Comparison of ENCODE assay signal across 8 cellular contexts in the genomic region with DNA sequence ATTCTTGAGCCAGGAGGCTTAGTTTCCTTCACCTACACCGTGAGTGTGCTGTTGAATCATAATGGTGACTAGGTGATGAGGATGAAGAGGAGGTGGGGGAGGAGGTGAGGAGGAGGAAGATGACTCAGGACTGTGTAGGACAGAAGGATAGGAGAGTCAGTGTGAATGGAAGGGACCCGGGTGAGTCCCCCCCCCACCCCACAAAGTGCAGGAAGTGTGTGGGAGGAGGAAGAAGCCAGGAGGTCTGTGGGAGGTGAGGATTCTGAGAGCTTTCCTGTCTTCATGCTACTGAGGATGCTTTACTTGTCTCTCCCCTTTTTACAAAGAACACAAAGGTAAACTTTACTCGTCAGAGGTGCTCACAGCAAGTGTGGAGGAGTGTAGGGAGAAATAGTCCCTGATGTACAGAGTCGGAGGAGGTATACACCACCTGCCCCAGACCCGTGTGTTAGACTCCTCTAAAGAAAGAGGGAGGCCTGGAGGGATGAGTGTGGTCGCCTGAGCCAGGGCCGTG.
DNase-seq lines count a peak whose midpoint lies in the region; ATAC-seq lines count a peak whose summit lies in the region.

No MANE protein-coding gene starts in this region.

- H3K27ac Mint-ChIP-seq in stimulated activated effector memory CD8-positive, alpha-beta T cell treated with anti-CD3 and anti-CD28 coated beads, Interleukin-12 subunit alpha, Interleukin-12 subunit beta, amount 100 ng/mL, for 72 hours, result peak overlapping the region; percentile 88

- no peaks in the 10 kb centered on the region for H3K9me3 Mint-ChIP-seq in stimulated activated effector memory CD8-positive, alpha-beta T cell treated with anti-CD3 and anti-CD28 coated beads, Interleukin-12 subunit alpha, Interleukin-12 subunit beta, amount 100 ng/mL, for 72 hours

- H3K4me3 Mint-ChIP-seq in stimulated activated effector memory CD8-positive, alpha-beta T cell treated with anti-CD3 and anti-CD28 coated beads, Interleukin-12 subunit alpha, Interleukin-12 subunit beta, amount 100 ng/mL, for 72 hours, result peak overlapping the region; percentile 52

- peaks cover 48% of the 10 kb centered on the region for H3K4me1 Mint-ChIP-seq in stimulated activated effector memory CD8-positive, alpha-beta T cell treated with anti-CD3 and anti-CD28 coated beads, Interleukin-12 subunit alpha, Interleukin-12 subunit beta, amount 100 ng/mL, for 72 hours

- ATAC-seq in stimulated activated effector memory CD8-positive, alpha-beta T cell treated with anti-CD3 and anti-CD28 coated beads, Interleukin-12 subunit alpha, Interleukin-12 subunit beta, amount 100 ng/mL, for 72 hours, result peak; percentile 92

- peak; percentile 57 for DNase-seq in activated CD4-positive, alpha-beta T cell treated with anti-CD3 and anti-CD28 coated beads for 48 hours
- DNase-seq in activated CD4-positive, alpha-beta T cell treated with anti-CD3 and anti-CD28 coated beads, Interleukin-2, amount 50 U/mL, for 1 hour, result no peak
- peak; percentile 62 to 74 for DNase-seq in activated T-cell treated with anti-CD3 and anti-CD28 coated beads, Interleukin-2, amount 50 U/mL, for 48 hours
- DNase-seq in kidney glomerular epithelial cell (lab: John Stamatoyannopoulos, UW), result peak; percentile 55
- DNase-seq in stimulated activated effector memory CD8-positive, alpha-beta T cell treated with anti-CD3 and anti-CD28 coated beads, Interleukin-12 subunit alpha, Interleukin-12 subunit beta, amount 100 ng/mL, for 72 hours (ENCODE audit: low spot score in 2 of 2), result peak; percentile 26 to 62
- no peak for DNase-seq in GM19240 (ENCODE audit: insufficient read length, low spot score)
- DNase-seq in NCI-H1105 (lab: John Stamatoyannopoulos, UW), result no peak
- DNase-seq in NCI-H82 (lab: John Stamatoyannopoulos, UW), result no peak

- no peaks in the 10 kb centered on the region for H3K36me3 Mint-ChIP-seq in stimulated activated effector memory CD8-positive, alpha-beta T cell treated with anti-CD3 and anti-CD28 coated beads, Interleukin-12 subunit alpha, Interleukin-12 subunit beta, amount 100 ng/mL, for 72 hours

Comparison
In these comparisons a context has a peak if more than half of its experiments do, and no peak if none do; other contexts are left out.
1. DNase-seq: peak in activated CD4-positive, alpha-beta T cell treated with anti-CD3 and anti-CD28 coated beads for 48 hours (single experiment), activated T-cell treated with anti-CD3 and anti-CD28 coated beads, Interleukin-2, amount 50 U/mL, for 48 hours (2 of 2), kidney glomerular epithelial cell (single experiment) and stimulated activated effector memory CD8-positive, alpha-beta T cell treated with anti-CD3 and anti-CD28 coated beads, Interleukin-12 subunit alpha, Interleukin-12 subunit beta, amount 100 ng/mL, for 72 hours (2 of 2); none in activated CD4-positive, alpha-beta T cell treated with anti-CD3 and anti-CD28 coated beads, Interleukin-2, amount 50 U/mL, for 1 hour (single experiment), GM19240 (single experiment), NCI-H1105 (single experiment) and NCI-H82 (single experiment).